ENCODE assay signal across 17 cellular contexts in genomic region chr20:48338717-48339116, GRCh38.
DNase-seq lines count a peak whose midpoint lies in the region; ATAC-seq and TF ChIP-seq lines count a peak whose summit lies in the region.
"Had no signal": no experiment of that assay in that cellular context is flagged by ENCODE, and none has a peak within 500 bp of the region (broad histone marks: within the 10 kb centered on the region; RNA-seq: fewer than 3 reads in every experiment).

No MANE protein-coding gene starts in this region.

- no peak for TF ChIP-seq POLR2A in prostate gland (IDR thresholded peaks at IDR 0.05)

- no peak for TF ChIP-seq CTCF in AG10803 (conservative IDR thresholded peaks at IDR 0.05; ENCODE audit: low read length)
- TF ChIP-seq CTCF in PC-3 (conservative IDR thresholded peaks at IDR 0.05; ENCODE audit: low read depth, low read length), result no peak
- no peak for TF ChIP-seq CTCF in fibroblast of mammary gland (conservative IDR thresholded peaks at IDR 0.05; ENCODE audit: control insufficient read depth, insufficient read depth, low read depth, low read length)
- TF ChIP-seq CTCF in prostate gland (IDR thresholded peaks at IDR 0.05), result no peak

- no peak overlapping the region for H3K9ac ChIP-seq in PC-3 (ENCODE audit: low read length)
- H3K9ac ChIP-seq in trophoblast cell (ENCODE audit: low read length), result no peak overlapping the region
- no peak overlapping the region for H3K9ac ChIP-seq in mesendoderm (ENCODE audit: low read length)

- no peak overlapping the region for H3K14ac ChIP-seq in trophoblast cell (ENCODE audit: low read length)

- H3K4me3 ChIP-seq in AG10803 (ENCODE audit: low read length) (no peak overlapping the region), PC-3 (ENCODE audit: low read length) (no peak overlapping the region; the same call in 1 of the 2 replicates), fibroblast of mammary gland (ENCODE audit: control insufficient read depth, low read depth, low read length) (no peak overlapping the region), trophoblast cell (ENCODE audit: low read depth, low read length) (no peak overlapping the region), mesendoderm (ENCODE audit: low read length) (no peak overlapping the region), prostate gland (no peak overlapping the region)
- no peak overlapping the region for H3K4me3 ChIP-seq in CD4-positive, alpha-beta memory T cell (ENCODE audit: low read length in 2 of 2)
- H3K4me3 ChIP-seq: upper lobe of right lung had no signal

- no peak overlapping the region for H4K91ac ChIP-seq in trophoblast cell (ENCODE audit: low read depth, low read length)

- H3K4ac ChIP-seq in trophoblast cell (ENCODE audit: low read depth, low read length) (no peak overlapping the region), mesendoderm (ENCODE audit: low read depth, low read length) (no peak overlapping the region)

- ATAC-seq in PC-3 (no peak), esophagus mucosa (no peak)
- ATAC-seq: activated CD8-positive, alpha-beta T cell treated with anti-CD3 and anti-CD28 coated beads, Interleukin-2, amount 10 ng/mL, durations not matched to agents 7 days and 5 days; activated naive CD8-positive, alpha-beta T cell treated with anti-CD3 and anti-CD28 coated beads, Interleukin-2, amount 50 U/mL, for 24 hours; stimulated activated effector memory CD8-positive, alpha-beta T cell treated with anti-CD3 and anti-CD28 coated beads, Interleukin-12 subunit alpha, Interleukin-12 subunit beta, amount 100 ng/mL, for 72 hours; upper lobe of right lung had no signal

- H3K4me2 ChIP-seq in PC-3 (ENCODE audit: low read length), result peak overlapping the region; percentile 73
- H3K4me2 ChIP-seq in trophoblast cell (ENCODE audit: low read length), result no peak overlapping the region
- H3K4me2 ChIP-seq in mesendoderm (ENCODE audit: low read length), result no peak overlapping the region

- no peak overlapping the region for H2BK12ac ChIP-seq in trophoblast cell (ENCODE audit: low read length)

- peaks cover 19 to 25% of the 10 kb centered on the region in 2 donors for H3K27me3 Mint-ChIP-seq in CD4-positive, alpha-beta memory T cell

- H3K23ac ChIP-seq in trophoblast cell (ENCODE audit: low read length) (no peak overlapping the region), mesendoderm (ENCODE audit: low read length) (no peak overlapping the region)

- no CpG with 5 or more reads among the region's 7 CpGs for WGBS in trophoblast cell (ENCODE audit: extremely low coverage, insufficient coverage, insufficient read length)
- no CpG with 5 or more reads among the region's 7 CpGs for WGBS in mesendoderm (ENCODE audit: extremely low coverage, insufficient coverage, low lambda C conversion rate)
- 64% methylated on average over 7 of the region's 7 CpGs for WGBS in prostate gland

- peak; percentile 79 for DNase-seq in AG10803 (ENCODE audit: low read depth)
- DNase-seq in PC-3, result no peak
- DNase-seq in fibroblast of mammary gland (ENCODE audit: low read depth), result peak; percentile 81
- DNase-seq in trophoblast cell, result peak; percentile 16 to 46
- DNase-seq in mesendoderm, result no peak
- no peak for DNase-seq in prostate gland (ENCODE audit: low spot score)
- no peak for DNase-seq in CD4-positive, alpha-beta memory T cell
- DNase-seq: activated CD8-positive, alpha-beta T cell treated with anti-CD3 and anti-CD28 coated beads, Interleukin-2, amount 10 ng/mL, durations not matched to agents 7 days and 5 days; activated naive CD8-positive, alpha-beta T cell treated with anti-CD3 and anti-CD28 coated beads, Interleukin-2, amount 50 U/mL, for 24 hours; glutamatergic neuron; immature natural killer cell; Karpas-422; NCI-H1694; small intestine; upper lobe of right lung had no signal

- no peak overlapping the region for H2AK5ac ChIP-seq in trophoblast cell (ENCODE audit: low read length)
- no peak overlapping the region for H2AK5ac ChIP-seq in mesendoderm (ENCODE audit: low read length)

- H3K18ac ChIP-seq in trophoblast cell (ENCODE audit: low read length) (no peak overlapping the region), mesendoderm (ENCODE audit: low read length) (no peak overlapping the region)

- no peaks in the 10 kb centered on the region for H3K9me3 ChIP-seq in PC-3 (ENCODE audit: low read length)
- no peaks in the 10 kb centered on the region for H3K9me3 ChIP-seq in trophoblast cell (ENCODE audit: insufficient read depth, low read depth, low read length)
- no peaks in the 10 kb centered on the region for H3K9me3 ChIP-seq in prostate gland
- no peaks in the 10 kb centered on the region for H3K9me3 ChIP-seq in CD4-positive, alpha-beta memory T cell (ENCODE audit: control insufficient read depth in 1 of 2, low read length in 2 of 2)
- H3K9me3 ChIP-seq: upper lobe of right lung had no signal

- no TSS peak for BruUV-seq in PC-3 (replicated peaks; lab: Mats Ljungman, UMichigan)

- H3K4me1 Mint-ChIP-seq in CD4-positive, alpha-beta memory T cell, result peaks cover 0 to 5% (median under 1%) of the 10 kb centered on the region in 4 donors
- H3K4me1 Mint-ChIP-seq: immature natural killer cell had no signal

- H3K56ac ChIP-seq in mesendoderm (ENCODE audit: low read length), result no peak overlapping the region

- intact Hi-C loops in PC-3 (cut with micrococcal nuclease) (no loop called here), prostate gland (cut with DNase I) (no loop called here)
- intact Hi-C loops in CD4-positive, alpha-beta memory T cell (cut with micrococcal nuclease), result no loop called here

- H2BK120ac ChIP-seq in trophoblast cell (ENCODE audit: insufficient read depth, low read length, poor library complexity) (no peak overlapping the region), mesendoderm (ENCODE audit: low read depth, low read length) (no peak overlapping the region)

- no peak overlapping the region for H2BK5ac ChIP-seq in trophoblast cell (ENCODE audit: low read depth, low read length, poor library complexity)
- H2BK5ac ChIP-seq in mesendoderm (ENCODE audit: low read length), result no peak overlapping the region

- no peak overlapping the region for H2BK15ac ChIP-seq in mesendoderm (replicated peaks; ENCODE audit: low read depth)

- H3K79me1 ChIP-seq in trophoblast cell (ENCODE audit: low read length) (no peaks in the 10 kb centered on the region), mesendoderm (ENCODE audit: low read length) (no peaks in the 10 kb centered on the region)

- peak overlapping the region; percentile 46; the same call in 1 of the 2 replicates for H2AFZ ChIP-seq in PC-3 (ENCODE audit: low read length)
- no peak overlapping the region for H2AFZ ChIP-seq in trophoblast cell (ENCODE audit: insufficient read depth, low read length, poor library complexity)

- H3K79me2 ChIP-seq in PC-3 (ENCODE audit: low read length) (no peaks in the 10 kb centered on the region), trophoblast cell (ENCODE audit: control insufficient read depth, insufficient read depth, low read length, poor library complexity) (no peaks in the 10 kb centered on the region), mesendoderm (ENCODE audit: control insufficient read depth, insufficient read depth, low read length) (no peaks in the 10 kb centered on the region)

- no peak overlapping the region for H4K5ac ChIP-seq in mesendoderm (ENCODE audit: low read length)

- H4K20me1 ChIP-seq in PC-3 (ENCODE audit: low read length), result no peaks in the 10 kb centered on the region

- no peaks in the 10 kb centered on the region for H3K36me3 ChIP-seq in PC-3 (ENCODE audit: low read depth, low read length)
- H3K36me3 ChIP-seq in trophoblast cell (ENCODE audit: control insufficient read depth in 1 of 2, insufficient read depth in 2 of 2, low read length in 2 of 2), result no peaks in the 10 kb centered on the region
- H3K36me3 ChIP-seq in mesendoderm (ENCODE audit: control insufficient read depth, insufficient read depth, low read length), result no peaks in the 10 kb centered on the region
- H3K36me3 ChIP-seq in prostate gland, result no peaks in the 10 kb centered on the region
- H3K36me3 ChIP-seq in CD4-positive, alpha-beta memory T cell (ENCODE audit: insufficient read depth, low read length), result no peaks in the 10 kb centered on the region
- H3K36me3 ChIP-seq: upper lobe of right lung had no signal

- peaks cover 13% of the 10 kb centered on the region for H3K4me1 ChIP-seq in PC-3 (ENCODE audit: insufficient read depth, low read length)
- peaks cover 0 to 2% of the 10 kb centered on the region in 2 experiments for H3K4me1 ChIP-seq in trophoblast cell (ENCODE audit: control insufficient read depth in 1 of 2, insufficient read depth in 2 of 2, low read length in 2 of 2)
- H3K4me1 ChIP-seq in mesendoderm (ENCODE audit: control insufficient read depth, low read depth, low read length), result no peaks in the 10 kb centered on the region
- H3K4me1 ChIP-seq in prostate gland (replicated peaks), result no peaks in the 10 kb centered on the region
- no peaks in the 10 kb centered on the region for H3K4me1 ChIP-seq in CD4-positive, alpha-beta memory T cell (ENCODE audit: insufficient read depth, low read length)
- H3K4me1 ChIP-seq: upper lobe of right lung had no signal

- no peaks in the 10 kb centered on the region for H3K36me3 Mint-ChIP-seq in CD4-positive, alpha-beta memory T cell
- H3K36me3 Mint-ChIP-seq: immature natural killer cell; stimulated activated effector memory CD8-positive, alpha-beta T cell treated with anti-CD3 and anti-CD28 coated beads, Interleukin-12 subunit alpha, Interleukin-12 subunit beta, amount 100 ng/mL, for 72 hours had no signal

- H3K27ac ChIP-seq in PC-3 (ENCODE audit: low read length) (no peak overlapping the region), trophoblast cell (ENCODE audit: low read depth, low read length) (no peak overlapping the region), mesendoderm (ENCODE audit: low read depth, low read length) (no peak overlapping the region), prostate gland (no peak overlapping the region)
- H3K27ac ChIP-seq in CD4-positive, alpha-beta memory T cell (ENCODE audit: low read depth, low read length), result no peak overlapping the region
- H3K27ac ChIP-seq: upper lobe of right lung had no signal

- peaks cover 0 to 5% (median under 1%) of the 10 kb centered on the region in 8 donors for H3K9me3 Mint-ChIP-seq in CD4-positive, alpha-beta memory T cell
- H3K9me3 Mint-ChIP-seq: activated naive CD8-positive, alpha-beta T cell treated with anti-CD3 and anti-CD28 coated beads, Interleukin-2, amount 50 U/mL, for 24 hours; immature natural killer cell had no signal

- H3K27me3 ChIP-seq in PC-3 (ENCODE audit: low read length), result peaks cover 12% of the 10 kb centered on the region
- no peaks in the 10 kb centered on the region for H3K27me3 ChIP-seq in trophoblast cell (ENCODE audit: insufficient read depth, low read length)
- H3K27me3 ChIP-seq in mesendoderm (ENCODE audit: insufficient read depth, low read length, poor library complexity), result no peaks in the 10 kb centered on the region
- H3K27me3 ChIP-seq in prostate gland (replicated peaks; ENCODE audit: insufficient read depth), result no peaks in the 10 kb centered on the region
- no peaks in the 10 kb centered on the region for H3K27me3 ChIP-seq in CD4-positive, alpha-beta memory T cell (ENCODE audit: insufficient read depth, low read length)
- H3K27me3 ChIP-seq: upper lobe of right lung had no signal

- POLR2A ChIA-PET in PC-3 (lab: Charles Lee; ENCODE audit: unreplicated experiment), result interaction anchor here (0.6 kb wide), 1 partner anchor 242 kb away, joined by 3 read pairs; no protein-coding TSS in a partner anchor
- POLR2A ChIA-PET in CD4-positive, alpha-beta memory T cell (lab: Charles Lee; ENCODE audit: partially characterized antibody), result no interaction called here

- no peak overlapping the region for H3K4me3 Mint-ChIP-seq in CD4-positive, alpha-beta memory T cell
- H3K4me3 Mint-ChIP-seq: activated CD8-positive, alpha-beta T cell treated with anti-CD3 and anti-CD28 coated beads, Interleukin-2, amount 10 ng/mL, durations not matched to agents 7 days and 5 days; activated naive CD8-positive, alpha-beta T cell treated with anti-CD3 and anti-CD28 coated beads, Interleukin-2, amount 50 U/mL, for 24 hours; immature natural killer cell; stimulated activated effector memory CD8-positive, alpha-beta T cell treated with anti-CD3 and anti-CD28 coated beads, Interleukin-12 subunit alpha, Interleukin-12 subunit beta, amount 100 ng/mL, for 72 hours had no signal

- H4K8ac ChIP-seq in trophoblast cell (ENCODE audit: low read depth, low read length), result no peak overlapping the region
- H4K8ac ChIP-seq in mesendoderm (ENCODE audit: low read depth, low read length), result no peak overlapping the region

- CTCF ChIA-PET in PC-3 (lab: Charles Lee), result no interaction called here
- CTCF ChIA-PET in CD4-positive, alpha-beta memory T cell (lab: Charles Lee; ENCODE audit: partially characterized antibody), result no interaction called here

- no peak overlapping the region for H4K12ac ChIP-seq in trophoblast cell (ENCODE audit: low read depth, low read length)

- no peaks in the 10 kb centered on the region for H3F3A ChIP-seq in PC-3 (ENCODE audit: low read length, unreplicated experiment)

- H3K9me2 ChIP-seq in PC-3 (replicated peaks; ENCODE audit: low read length), result no peaks in the 10 kb centered on the region

- no peak overlapping the region for H3K27ac Mint-ChIP-seq in CD4-positive, alpha-beta memory T cell
- H3K27ac Mint-ChIP-seq: activated CD8-positive, alpha-beta T cell treated with anti-CD3 and anti-CD28 coated beads, Interleukin-2, amount 10 ng/mL, durations not matched to agents 7 days and 5 days; activated naive CD8-positive, alpha-beta T cell treated with anti-CD3 and anti-CD28 coated beads, Interleukin-2, amount 50 U/mL, for 24 hours; immature natural killer cell; stimulated activated effector memory CD8-positive, alpha-beta T cell treated with anti-CD3 and anti-CD28 coated beads, Interleukin-12 subunit alpha, Interleukin-12 subunit beta, amount 100 ng/mL, for 72 hours had no signal

Comparison
In these comparisons a context has a peak if more than half of its experiments do, and no peak if none do; other contexts are left out.
1. DNase-seq: peak in AG10803 (single experiment), fibroblast of mammary gland (single experiment) and trophoblast cell (2 of 2); none in PC-3 (single experiment), mesendoderm (single experiment), prostate gland (single experiment) and CD4-positive, alpha-beta memory T cell (0 of 5).